ENCODE assay signal across 12 cellular contexts in the genomic region with DNA sequence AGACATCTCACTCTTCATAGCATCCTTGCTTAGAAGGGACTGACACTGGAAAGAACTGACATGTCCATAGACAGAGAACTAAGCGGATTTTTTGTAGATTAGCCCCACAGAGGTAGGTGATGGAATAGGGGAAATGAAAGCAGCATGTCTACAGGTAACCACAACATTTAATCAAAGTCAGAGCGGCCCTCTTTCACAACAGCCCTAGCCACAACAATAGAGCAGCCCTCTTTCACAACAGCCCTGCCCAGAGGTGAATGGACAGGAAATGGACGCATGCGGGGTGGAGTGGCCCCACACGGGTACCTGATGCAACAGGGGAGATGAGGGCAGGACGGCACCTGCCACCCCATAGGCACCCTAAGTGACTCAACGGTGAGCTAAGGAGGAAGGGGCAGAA. TPM values are rescaled to one million over a fixed set of nuclear protein-coding genes. Genes with fewer than 3 reads are reported as not detected.
"Had no signal": no experiment of that assay in that cellular context is flagged by ENCODE, and none has a peak within 500 bp of the region (broad histone marks: within the 10 kb centered on the region; RNA-seq: fewer than 3 reads in every experiment).

No MANE protein-coding gene starts in this region.

RNA-seq across cellular contexts. Expression of gene MAGEA1, which starts 32.8 kb away (rescaled TPM):
- total RNA-seq: activated CD4-positive, alpha-beta T cell treated with anti-CD3 and anti-CD28 coated beads for 36 hours; activated CD4-positive, alpha-beta T cell treated with anti-CD3 and anti-CD28 coated beads, Interleukin-2, amount 10 ng/mL, durations not matched to agents 7 days and 5 days; activated CD8-positive, alpha-beta T cell treated with anti-CD3 and anti-CD28 coated beads, Interleukin-2, amount 10 ng/mL, durations not matched to agents 7 days and 5 days; activated naive CD4-positive, alpha-beta T cell treated with anti-CD3 and anti-CD28 coated beads for 36 hours; activated naive CD4-positive, alpha-beta T cell treated with anti-CD3 and anti-CD28 coated beads, Interleukin-2, amount 50 U/mL, for 72 hours; activated T-helper 1 cell treated with anti-CD3 and anti-CD28 coated beads, Interleukin-12 subunit alpha, Interleukin-12 subunit beta, Interleukin-2, Interleukin-4 antibody, amounts not matched to agents 30 ng/mL and 10 ng/mL and 1 ng/mL, durations not matched to agents 14 hours and 24 hours and 36 hours; adrenal gland; astrocyte; body of pancreas; breast epithelium; LHCN-M2; SJCRH30 had no signal
- polyA plus RNA-seq: adrenal gland had no signal
